ENCODE assay signal across 10 cellular contexts in genomic region chr22:27581688-27582087, GRCh38.
DNase-seq lines count a peak whose midpoint lies in the region; ATAC-seq and TF ChIP-seq lines count a peak whose summit lies in the region.
"Had no signal": no experiment of that assay in that cellular context is flagged by ENCODE, and none has a peak within 500 bp of the region (broad histone marks: within the 10 kb centered on the region; RNA-seq: fewer than 3 reads in every experiment).

No MANE protein-coding gene starts in this region.

- no peak for ATAC-seq in effector memory CD8-positive, alpha-beta T cell (replicated peaks)
- ATAC-seq in GM18861 (IDR thresholded peaks at IDR 0.05; ENCODE audit: unreplicated experiment), result no peak

- H3K4me3 ChIP-seq in coronary artery, result no peak overlapping the region
- no peak overlapping the region for H3K4me3 ChIP-seq in rectal smooth muscle tissue (ENCODE audit: low read length)

- H3K9me3 Mint-ChIP-seq in effector memory CD8-positive, alpha-beta T cell, result no peaks in the 10 kb centered on the region

- H3K4me1 ChIP-seq in rectal smooth muscle tissue (ENCODE audit: control insufficient read depth, insufficient read depth, low read length), result peaks cover 7% of the 10 kb centered on the region

- H3K27ac ChIP-seq in coronary artery (no peak overlapping the region), rectal smooth muscle tissue (ENCODE audit: low read depth, low read length) (peak overlapping the region; percentile 38)

- no peaks in the 10 kb centered on the region for H3K36me3 ChIP-seq in rectal smooth muscle tissue (ENCODE audit: control insufficient read depth, insufficient read depth, low read length)

- no peaks in the 10 kb centered on the region for H3K27me3 ChIP-seq in rectal smooth muscle tissue (ENCODE audit: control insufficient read depth, insufficient read depth, low read length)

- H3K36me3 Mint-ChIP-seq in effector memory CD8-positive, alpha-beta T cell (ENCODE audit: insufficient read depth), result no peaks in the 10 kb centered on the region

- H3K4me1 Mint-ChIP-seq in effector memory CD8-positive, alpha-beta T cell (ENCODE audit: low read depth in 2 of 2), result no peaks in the 10 kb centered on the region

- H3K4me3 Mint-ChIP-seq in effector memory CD8-positive, alpha-beta T cell, result no peak overlapping the region

- DNase-seq in AG09319 (ENCODE audit: extremely low read depth, low read depth), result peak; percentile 61
- DNase-seq in coronary artery (ENCODE audit: low spot score), result peak; percentile 80
- peak; percentile 48 to 65 for DNase-seq in hippocampal formation (lab: John Stamatoyannopoulos, UW)
- DNase-seq in effector memory CD8-positive, alpha-beta T cell, result no peak
- no peak for DNase-seq in cerebellum (ENCODE audit: low spot score)
- DNase-seq in GM10266 (ENCODE audit: extremely low spot score), result no peak
- DNase-seq: activated CD4-positive, alpha-beta T cell treated with anti-CD3 and anti-CD28 coated beads for 1 hour; NCI-H1105 had no signal

- H3K27ac Mint-ChIP-seq in effector memory CD8-positive, alpha-beta T cell, result no peak overlapping the region

- no peak overlapping the region for H3K9ac ChIP-seq in rectal smooth muscle tissue (ENCODE audit: low read length)

- peaks cover 34 to 52% of the 10 kb centered on the region in 2 donors for H3K27me3 Mint-ChIP-seq in effector memory CD8-positive, alpha-beta T cell

- no peak; the same call in 1 of the 2 replicates for TF ChIP-seq CTCF in AG09319 (IDR thresholded peaks at IDR 0.05; ENCODE audit: low read depth, low read length)
- TF ChIP-seq CTCF in coronary artery (IDR thresholded peaks at IDR 0.05), result no peak
- no peak for TF ChIP-seq CTCF in GM10266 (IDR thresholded peaks at IDR 0.05; ENCODE audit: control insufficient read depth, insufficient read depth, low read depth, missing control alignments)

Comparison
In these comparisons a context has a peak if more than half of its experiments do, and no peak if none do; other contexts are left out.
1. DNase-seq: peak in AG09319 (single experiment), coronary artery (single experiment) and hippocampal formation (2 of 2); none in effector memory CD8-positive, alpha-beta T cell (0 of 3), cerebellum (single experiment) and GM10266 (single experiment).